In genomic region chrX:123189318-123189717, GRCh38 we compare ENCODE assay signal across 6 cellular contexts. TPM values are rescaled to one million over a fixed set of nuclear protein-coding genes. Genes with fewer than 3 reads are reported as not detected.
"Had no signal": no experiment of that assay in that cellular context is flagged by ENCODE, and none has a peak within 500 bp of the region (broad histone marks: within the 10 kb centered on the region; RNA-seq: fewer than 3 reads in every experiment).

No MANE protein-coding gene starts in this region.

- H3K4me3 ChIP-seq: HAP-1 had no signal

- DNase-seq: GOT3, KBM-7 had no signal

- H3K27ac ChIP-seq: KMS-11 had no signal

- FAIRE-seq: HTR-8/SVneo had no signal

RNA-seq across cellular contexts. Expression of gene GRIA3, which starts 5.2 kb away (rescaled TPM):
- total RNA-seq: HT-29 had no signal
